Comparison of ENCODE assay signal across 33 cellular contexts in genomic region chr19:10691178-10691881, GRCh38. TPM values are rescaled to one million over a fixed set of nuclear protein-coding genes. Genes with fewer than 3 reads are reported as not detected.
DNase-seq lines count a peak whose midpoint lies in the region; FAIRE-seq and TF ChIP-seq lines count a peak whose summit lies in the region.
"Had no signal": no experiment of that assay in that cellular context is flagged by ENCODE, and none has a peak within 500 bp of the region (broad histone marks: within the 10 kb centered on the region; RNA-seq: fewer than 3 reads in every experiment).

No MANE protein-coding gene starts in this region.

- H2AFZ ChIP-seq in parathyroid adenoma (no peak overlapping the region), hepatocyte (no peak overlapping the region)

- DNase-seq in T-helper 1 cell, result no peak
- DNase-seq in bronchial epithelial cell (ENCODE audit: low read depth), result no peak
- DNase-seq in vagina (ENCODE audit: extremely low spot score in 2 of 2), result no peak
- no peak for DNase-seq in hepatocyte (ENCODE audit: low spot score)
- no peak for DNase-seq in COR-L47 (lab: John Stamatoyannopoulos, UW)
- DNase-seq: activated CD4-positive, alpha-beta T cell treated with anti-CD3 and anti-CD28 coated beads for 1 hour; activated gamma-delta T cell; activated T-cell treated with anti-CD3 and anti-CD28 coated beads for 4 hours; brain microvascular endothelial cell; C1 segment of cervical spinal cord; Calu3; DMS79; dorsolateral prefrontal cortex; foreskin melanocyte; heart left ventricle; kidney glomerular epithelial cell; naive B cell; NCI-H1436; NCI-H2081; NCI-H2227 treated with DMSO at 0.1 percent for 48 hours; NCI-H526; NK-92 treated with Interleukin-12 subunit alpha and Interleukin-12 subunit beta, amount 100 ng/mL, for 24 hours; nucleus accumbens; SHP77; stimulated activated CD4-positive, alpha-beta T cell treated with anti-CD3 and anti-CD28 coated beads, Interleukin-4, amount 100 ng/mL, for 24 hours; substantia nigra; upper lobe of left lung had no signal

- H3K27me3 Mint-ChIP-seq in T-helper 1 cell treated with Interleukin-12 subunit alpha and Interleukin-12 subunit beta and Interleukin-4 antibody, amounts not matched to agents 30 μg/mL and 1 μg/mL, for 36 hours (ENCODE audit: low read depth), result peaks cover 4% of the 10 kb centered on the region
- H3K27me3 Mint-ChIP-seq: naive B cell had no signal

- H3K27ac ChIP-seq in parathyroid adenoma, result peak overlapping the region; percentile 74
- H3K27ac ChIP-seq in vagina, result no peak overlapping the region
- H3K27ac ChIP-seq in hepatocyte, result no peak overlapping the region
- H3K27ac ChIP-seq: brain microvascular endothelial cell, heart left ventricle, upper lobe of left lung had no signal

- H3K9me2 ChIP-seq in hepatocyte (replicated peaks; ENCODE audit: insufficient read depth), result no peaks in the 10 kb centered on the region

- peaks cover 47% of the 10 kb centered on the region for H4K20me1 ChIP-seq in hepatocyte (ENCODE audit: insufficient read depth, poor library complexity, severe bottlenecking)

- peak; percentile 88 for FAIRE-seq in bronchial epithelial cell (lab: Jason Lieb, UNC)

- peaks cover 34% of the 10 kb centered on the region for H3K36me3 Mint-ChIP-seq in T-helper 1 cell treated with Interleukin-12 subunit alpha and Interleukin-12 subunit beta and Interleukin-4 antibody, amounts not matched to agents 30 μg/mL and 1 μg/mL, for 36 hours (ENCODE audit: low read depth)
- H3K36me3 Mint-ChIP-seq: naive B cell had no signal

- H3K36me3 ChIP-seq in bronchial epithelial cell (ENCODE audit: control insufficient read depth, insufficient read depth, low read length) (peaks cover 34% of the 10 kb centered on the region), parathyroid adenoma (ENCODE audit: control insufficient read depth, insufficient read depth, low read length) (no peaks in the 10 kb centered on the region), vagina (peaks cover 0 to 55% of the 10 kb centered on the region in 2 donors), hepatocyte (replicated peaks; ENCODE audit: insufficient read depth, low read depth) (no peaks in the 10 kb centered on the region)

- H3K4me1 ChIP-seq in parathyroid adenoma (peaks cover 6% of the 10 kb centered on the region), vagina (peaks cover 22% of the 10 kb centered on the region), hepatocyte (ENCODE audit: insufficient read depth) (no peaks in the 10 kb centered on the region)

- 92% methylated on average over 22 of the region's 23 CpGs for WGBS in hepatocyte (ENCODE audit: low lambda C conversion rate, missing lambda C conversion rate)

- H3K9me3 ChIP-seq in parathyroid adenoma (ENCODE audit: control insufficient read depth, low read length) (no peaks in the 10 kb centered on the region), vagina (no peaks in the 10 kb centered on the region), hepatocyte (ENCODE audit: low read depth) (no peaks in the 10 kb centered on the region)
- H3K9me3 ChIP-seq: HAP-1, heart left ventricle, upper lobe of left lung had no signal

- H3K4me2 ChIP-seq in parathyroid adenoma (ENCODE audit: low read length) (no peak overlapping the region), hepatocyte (no peak overlapping the region)

- intact Hi-C loops in vagina (cut with DNase I), result no loop called here

- H3K27ac Mint-ChIP-seq in T-helper 1 cell treated with Interleukin-12 subunit alpha and Interleukin-12 subunit beta and Interleukin-4 antibody, amounts not matched to agents 30 μg/mL and 1 μg/mL, for 36 hours, result peak overlapping the region; percentile 15
- H3K27ac Mint-ChIP-seq: mesothelial cell of epicardium; T-helper 2 cell treated with Interferon-gamma antibody and Interleukin-4, amounts not matched to agents 5 μg/mL and 100 μg/mL, for 36 hours had no signal

- no peak overlapping the region for H3K4me3 Mint-ChIP-seq in T-helper 1 cell treated with Interleukin-12 subunit alpha and Interleukin-12 subunit beta and Interleukin-4 antibody, amounts not matched to agents 30 μg/mL and 1 μg/mL, for 36 hours
- H3K4me3 Mint-ChIP-seq: mesothelial cell of epicardium; T-helper 2 cell treated with Interferon-gamma antibody and Interleukin-4, amounts not matched to agents 5 μg/mL and 100 μg/mL, for 36 hours had no signal

- no peak for TF ChIP-seq POLR2A in vagina (IDR thresholded peaks at IDR 0.05)

- TF ChIP-seq CTCF in bronchial epithelial cell (IDR thresholded peaks at IDR 0.05; ENCODE audit: insufficient read depth, low read length, severe bottlenecking) (no peak), parathyroid adenoma (IDR thresholded peaks at IDR 0.05) (no peak), vagina (IDR thresholded peaks at IDR 0.05) (no peak), hepatocyte (IDR thresholded peaks at IDR 0.05; ENCODE audit: poor library complexity) (no peak)

- H3K4me1 Mint-ChIP-seq in T-helper 1 cell treated with Interleukin-12 subunit alpha and Interleukin-12 subunit beta and Interleukin-4 antibody, amounts not matched to agents 30 μg/mL and 1 μg/mL, for 36 hours (ENCODE audit: low read depth), result peaks cover 13% of the 10 kb centered on the region

- no peaks in the 10 kb centered on the region for H3K79me2 ChIP-seq in parathyroid adenoma
- no peaks in the 10 kb centered on the region for H3K79me2 ChIP-seq in hepatocyte

- H3K27me3 ChIP-seq in bronchial epithelial cell (ENCODE audit: control insufficient read depth, insufficient read depth, low read length) (no peaks in the 10 kb centered on the region), parathyroid adenoma (ENCODE audit: control insufficient read depth, insufficient read depth, low read length) (no peaks in the 10 kb centered on the region), vagina (no peaks in the 10 kb centered on the region), hepatocyte (no peaks in the 10 kb centered on the region)
- H3K27me3 ChIP-seq: brain microvascular endothelial cell, dorsolateral prefrontal cortex, heart left ventricle, upper lobe of left lung had no signal

- no peak overlapping the region for H3K9ac ChIP-seq in parathyroid adenoma

- no peaks in the 10 kb centered on the region for H3K9me3 Mint-ChIP-seq in T-helper 1 cell treated with Interleukin-12 subunit alpha and Interleukin-12 subunit beta and Interleukin-4 antibody, amounts not matched to agents 30 μg/mL and 1 μg/mL, for 36 hours
- H3K9me3 Mint-ChIP-seq: mesothelial cell of epicardium; T-helper 2 cell treated with Interferon-gamma antibody and Interleukin-4, amounts not matched to agents 5 μg/mL and 100 μg/mL, for 36 hours had no signal

- H3K4me3 ChIP-seq in bronchial epithelial cell (ENCODE audit: low read depth, low read length) (no peak overlapping the region), parathyroid adenoma (ENCODE audit: low read depth, low read length) (no peak overlapping the region), vagina (no peak overlapping the region), hepatocyte (no peak overlapping the region)
- H3K4me3 ChIP-seq: dorsolateral prefrontal cortex, HAP-1, heart left ventricle, upper lobe of left lung had no signal

TF ChIP-seq in PFSK-1, 5 proteins besides CTCF, POLR2A, EP300 and RAD21:
- TF ChIP-seq FOXP2 (optimal IDR thresholded peaks at IDR 0.05; ENCODE audit: borderline replicate concordance, extremely low read depth, extremely low read length, insufficient read depth) (no peak), SIN3A (IDR thresholded peaks at IDR 0.05; ENCODE audit: borderline replicate concordance, insufficient read depth, low read length) (no peak), POLR2AphosphoS5 (IDR thresholded peaks at IDR 0.05; ENCODE audit: low read depth, low read length) (peak; percentile 12; the same call in 1 of the 2 replicates), TAF1 (IDR thresholded peaks at IDR 0.05; ENCODE audit: borderline replicate concordance, insufficient read depth, low read length) (no peak), REST (IDR thresholded peaks at IDR 0.05; ENCODE audit: insufficient read depth in 1 of 2, low read depth in 2 of 2, low read length in 2 of 2) (no peak)
TF ChIP-seq in PFSK-1: peak in this region for 1.

RNA-seq across cellular contexts. Expression of gene QTRT1, which starts 9.9 kb away (rescaled TPM):
- polyA plus RNA-seq in PFSK-1 (2012; ENCODE audit: insufficient read length, low read depth), result 120 TPM
- total RNA-seq in bronchial epithelial cell (18.8 and 32.9 TPM in 2 replicates), vagina (36.3 TPM), hepatocyte (19.5 and 21.7 TPM in 2 replicates)
- 52.8 and 67.7 TPM in 2 replicates for polyA plus RNA-seq in hepatocyte

RNA-seq across cellular contexts. Expression of gene DNM2, which starts 26.5 kb away (rescaled TPM):
- 265 TPM for polyA plus RNA-seq in PFSK-1 (2012; ENCODE audit: insufficient read length, low read depth)
- total RNA-seq in bronchial epithelial cell (68.4 and 89.7 TPM in 2 replicates), vagina (128 TPM), hepatocyte (87.9 and 93.9 TPM in 2 replicates)
- 130 and 132 TPM in 2 replicates for polyA plus RNA-seq in hepatocyte

RNA-seq across cellular contexts. Expression of gene ILF3, which starts 37.2 kb away (rescaled TPM):
- 329 TPM for polyA plus RNA-seq in PFSK-1 (2012; ENCODE audit: insufficient read length, low read depth)
- total RNA-seq in bronchial epithelial cell, result 85.8 and 97.4 TPM in 2 replicates
- total RNA-seq in vagina, result 125 TPM
- 112 and 149 TPM in 2 replicates for total RNA-seq in hepatocyte
- polyA plus RNA-seq in hepatocyte, result 120 and 129 TPM in 2 replicates
